In the genomic region with DNA sequence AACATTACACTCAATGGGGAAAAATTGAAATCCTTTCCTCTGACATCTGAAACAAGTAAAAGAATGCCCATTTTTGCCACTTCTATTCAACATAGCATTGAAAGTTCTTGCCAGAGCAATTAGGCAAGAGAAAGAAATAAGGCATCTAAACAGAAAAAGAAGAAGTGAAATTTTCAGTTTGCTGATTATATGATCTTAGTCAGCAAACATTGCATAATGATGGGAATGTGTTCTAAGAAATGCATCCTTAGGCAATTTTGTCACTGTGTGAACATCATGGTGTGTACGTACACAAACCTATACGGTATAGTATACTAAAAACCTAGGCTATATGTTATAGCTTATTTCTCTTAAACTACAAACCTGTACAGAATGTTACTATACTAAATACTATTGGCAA, we compare ENCODE assay signal across 25 cellular contexts. TPM values are rescaled to one million over a fixed set of nuclear protein-coding genes. Genes with fewer than 3 reads are reported as not detected.
DNase-seq lines count a peak whose midpoint lies in the region; ATAC-seq, FAIRE-seq and TF ChIP-seq lines count a peak whose summit lies in the region.
"Had no signal": no experiment of that assay in that cellular context is flagged by ENCODE, and none has a peak within 500 bp of the region (broad histone marks: within the 10 kb centered on the region; RNA-seq: fewer than 3 reads in every experiment).

No MANE protein-coding gene starts in this region.

- no peak for TF ChIP-seq POLR2A in GM12891 (IDR thresholded peaks at IDR 0.05; ENCODE audit: low read depth, low read length)

- no peak overlapping the region for H3K27ac ChIP-seq in upper lobe of right lung
- H3K27ac ChIP-seq: PC-9 had no signal

- no peaks in the 10 kb centered on the region for H3K4me1 ChIP-seq in upper lobe of right lung

- DNase-seq in GM12891 (ENCODE audit: insufficient read length, low spot score) (no peak), NOMO-1 treated with DMSO at 0.1 percent for 48 hours (lab: John Stamatoyannopoulos, UW; ENCODE audit: unreplicated experiment) (peak; percentile 95), SKM-1 (lab: John Stamatoyannopoulos, UW; ENCODE audit: unreplicated experiment) (peak; percentile 14), upper lobe of right lung (no peak), nucleus accumbens (lab: John Stamatoyannopoulos, UW) (no peak)
- DNase-seq: CD8-positive, alpha-beta T cell; NCI-H1092 treated with DMSO at 0.1 percent for 48 hours; NCI-H1436 treated with DMSO at 0.1 percent for 48 hours; NCI-H1930; NCI-H226; NCI-H524; NCI-H774; NK-92 treated with Interleukin-12 subunit alpha and Interleukin-12 subunit beta, amount 100 ng/mL, for 24 hours; PC-9; RPMI8226; SHP77; SK-N-SH; T-helper 1 cell had no signal

- no peaks in the 10 kb centered on the region for H3K9me3 ChIP-seq in upper lobe of right lung
- H3K9me3 ChIP-seq: SK-N-SH had no signal

- H3K27me3 ChIP-seq in upper lobe of right lung: no peaks in the 10 kb centered on the region

- H3K36me3 ChIP-seq in upper lobe of right lung: no peaks in the 10 kb centered on the region

- no peak overlapping the region for H3K4me3 ChIP-seq in upper lobe of right lung
- H3K4me3 ChIP-seq: PC-9 had no signal

- ATAC-seq in upper lobe of right lung: peak; percentile 39
- ATAC-seq in GM19452 (IDR thresholded peaks at IDR 0.05; ENCODE audit: unreplicated experiment): no peak
- ATAC-seq in HG02852 (IDR thresholded peaks at IDR 0.05; ENCODE audit: unreplicated experiment): no peak
- ATAC-seq: CD8-positive, alpha-beta T cell had no signal

- no peak for FAIRE-seq in GM12891 (lab: Jason Lieb, UNC)
- FAIRE-seq: GM18507 had no signal

- TF ChIP-seq CTCF in upper lobe of right lung (IDR thresholded peaks at IDR 0.05): no peak

- intact Hi-C loops in upper lobe of right lung (cut with DNase I): no loop called here

TF ChIP-seq in GM12891, 5 proteins besides CTCF, POLR2A, EP300 and RAD21:
- TF ChIP-seq SPI1 (IDR thresholded peaks at IDR 0.05; ENCODE audit: low read depth, low read length) (peak; percentile 27; the same call in 1 of the 2 replicates), TAF1 (IDR thresholded peaks at IDR 0.05; ENCODE audit: low read depth, low read length) (no peak)

RNA-seq across cellular contexts. Expression of gene HTR1F, which starts 11.7 kb away (rescaled TPM):
- not detected for polyA plus RNA-seq in GM12891 (2012; ENCODE audit: low read depth, missing spikeins)
- 0.61 TPM for total RNA-seq in upper lobe of right lung
- total RNA-seq: CD8-positive, alpha-beta T cell; G401; H4; PC-9 had no signal
- polyA plus RNA-seq: BJ, IgD-negative memory B cell, SK-N-SH had no signal

Comparison
In these comparisons a context has a peak if more than half of its experiments do, and no peak if none do; other contexts are left out.
1. DNase-seq: peak in NOMO-1 treated with DMSO at 0.1 percent for 48 hours (single experiment) and SKM-1 (single experiment); none in GM12891 (single experiment), upper lobe of right lung (single experiment) and nucleus accumbens (0 of 56).